In genomic region chr1:42913426-42914091, GRCh38 we compare ENCODE assay signal across 8 cellular contexts. TPM values are rescaled to one million over a fixed set of nuclear protein-coding genes. Genes with fewer than 3 reads are reported as not detected.
A peak's percentile ranks its signal among the peaks of the same experiment; 100 is the strongest.
DNase-seq lines count a peak whose midpoint lies in the region; ATAC-seq, FAIRE-seq and TF ChIP-seq lines count a peak whose summit lies in the region.

No MANE protein-coding gene starts in this region.

- peaks cover 3 to 5% of the 10 kb centered on the region in 2 donors for H3K36me3 Mint-ChIP-seq in activated T-cell treated with anti-CD3 and anti-CD28 coated beads, Interleukin-2, amount 50 U/mL, for 72 hours (ENCODE audit: insufficient read depth in 2 of 2)

- FAIRE-seq in frontal cortex (lab: Jason Lieb, UNC): no peak

- H3K4me3 Mint-ChIP-seq in activated T-cell treated with anti-CD3 and anti-CD28 coated beads, Interleukin-2, amount 50 U/mL, for 72 hours: no peak overlapping the region

- H3K9me3 Mint-ChIP-seq in activated T-cell treated with anti-CD3 and anti-CD28 coated beads, Interleukin-2, amount 50 U/mL, for 72 hours: peaks cover 1 to 3% of the 10 kb centered on the region in 2 donors

- H3K27ac Mint-ChIP-seq in activated T-cell treated with anti-CD3 and anti-CD28 coated beads, Interleukin-2, amount 50 U/mL, for 72 hours: peak overlapping the region; percentile 16

- H3K4me1 Mint-ChIP-seq in activated T-cell treated with anti-CD3 and anti-CD28 coated beads, Interleukin-2, amount 50 U/mL, for 72 hours (ENCODE audit: low read depth): peaks cover 10% of the 10 kb centered on the region

- ATAC-seq in activated T-cell treated with anti-CD3 and anti-CD28 coated beads, Interleukin-2, amount 50 U/mL, for 72 hours (replicated peaks in 1 of 2): peak; percentile 76 to 87
- peak; percentile 66 for ATAC-seq in omental fat pad (ENCODE audit: low FRiP score)
- no peak for ATAC-seq in GM21528 (IDR thresholded peaks at IDR 0.05; ENCODE audit: low FRiP score, unreplicated experiment)
- ATAC-seq in HG02870 (IDR thresholded peaks at IDR 0.05; ENCODE audit: unreplicated experiment): no peak

- TF ChIP-seq CTCF in HFF-Myc (IDR thresholded peaks at IDR 0.05; ENCODE audit: low read depth, low read length, missing control alignments) (peak; percentile 80), omental fat pad (IDR thresholded peaks at IDR 0.05) (peak in 2 of 3 donors; percentile 72 to 80)

- H3K4me3 ChIP-seq in HFF-Myc (replicated peaks; ENCODE audit: low read depth, low read length): no peak overlapping the region

- H3K27me3 Mint-ChIP-seq in activated T-cell treated with anti-CD3 and anti-CD28 coated beads, Interleukin-2, amount 50 U/mL, for 72 hours (ENCODE audit: low read depth): no peaks in the 10 kb centered on the region

- DNase-seq in D341Med (ENCODE audit: low spot score) (peak; percentile 51), HFF-Myc (ENCODE audit: extremely low read depth, low read depth) (peak; percentile 75), NCI-H82 (lab: John Stamatoyannopoulos, UW) (peak; percentile 80), frontal cortex (ENCODE audit: low spot score in 2 of 2) (peak; percentile 54 to 58), omental fat pad (ENCODE audit: low spot score) (no peak)
- peak; percentile 62 to 65 for DNase-seq in activated T-cell treated with anti-CD3 and anti-CD28 coated beads, Interleukin-2, amount 50 U/mL, for 72 hours

RNA-seq across cellular contexts. Expression of gene SLC2A1, which starts 45.1 kb away (rescaled TPM):
- total RNA-seq in activated T-cell treated with anti-CD3 and anti-CD28 coated beads, Interleukin-2, amount 50 U/mL, for 72 hours: 10 to 100 TPM; 41.7 to 51.9 TPM
- 28.1 TPM for total RNA-seq in frontal cortex
- 10 to 100 TPM; 13.4 to 71.5 (median 48.0) TPM for total RNA-seq in omental fat pad

Comparison
In these comparisons a context has a peak if more than half of its experiments do, and no peak if none do; other contexts are left out.
1. ATAC-seq: peak in activated T-cell treated with anti-CD3 and anti-CD28 coated beads, Interleukin-2, amount 50 U/mL, for 72 hours (2 of 2) and omental fat pad (single experiment); none in GM21528 (single experiment) and HG02870 (single experiment).